ENCODE assay signal across 24 cellular contexts in the genomic region with DNA sequence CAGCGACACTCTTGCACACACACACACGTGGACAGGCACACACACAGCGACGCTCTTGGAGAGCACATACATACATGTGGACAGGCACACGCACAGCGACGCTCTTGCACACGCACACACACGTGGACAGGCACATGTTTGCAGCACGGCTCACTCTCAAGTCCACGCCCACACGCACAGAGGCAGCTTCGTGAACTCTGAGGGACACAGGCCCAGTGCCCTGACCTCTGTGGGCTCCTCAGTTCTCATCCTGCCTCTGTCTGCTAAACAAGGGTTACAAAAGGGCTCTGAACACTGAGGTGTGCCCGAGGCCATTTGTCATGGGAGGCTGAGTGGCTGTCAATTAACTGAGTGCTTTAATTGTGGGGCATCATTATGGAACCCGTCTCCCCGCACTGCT.
"Had no signal": no experiment of that assay in that cellular context is flagged by ENCODE, and none has a peak within 500 bp of the region (broad histone marks: within the 10 kb centered on the region; RNA-seq: fewer than 3 reads in every experiment).

No MANE protein-coding gene starts in this region.

- H3K4me3 Mint-ChIP-seq: effector memory CD8-positive, alpha-beta T cell; immature natural killer cell; natural killer cell; stimulated activated naive CD8-positive, alpha-beta T cell treated with anti-CD3 and anti-CD28 coated beads, Interleukin-15, amount 100 ng/mL, for 72 hours had no signal

- H3K27me3 Mint-ChIP-seq: effector memory CD8-positive, alpha-beta T cell; stimulated activated naive CD8-positive, alpha-beta T cell treated with anti-CD3 and anti-CD28 coated beads, Interleukin-15, amount 100 ng/mL, for 72 hours had no signal

- H3K27ac Mint-ChIP-seq: effector memory CD8-positive, alpha-beta T cell; immature natural killer cell; natural killer cell; stimulated activated naive CD8-positive, alpha-beta T cell treated with anti-CD3 and anti-CD28 coated beads, Interleukin-15, amount 100 ng/mL, for 72 hours had no signal

- H3K4me3 ChIP-seq: esophagus squamous epithelium, lower lobe of right lung, psoas muscle, skin epidermis, suprapubic skin, thyroid gland had no signal

- H3K4me1 ChIP-seq: lower lobe of right lung, psoas muscle, thyroid gland had no signal

- ATAC-seq: effector memory CD8-positive, alpha-beta T cell; left colon; left ventricle myocardium superior; lower lobe of right lung; psoas muscle had no signal

- H3K27me3 ChIP-seq: esophagus squamous epithelium, suprapubic skin, thyroid gland had no signal

- H3K9me3 ChIP-seq: esophagus squamous epithelium, lower lobe of right lung, psoas muscle, suprapubic skin, thyroid gland had no signal

- DNase-seq: cerebellar nuclear complex; cortex of kidney; effector memory CD8-positive, alpha-beta T cell; erythroblast; esophagus squamous epithelium; foreskin melanocyte; hypothalamus; immature natural killer cell; islet precursor cell; kidney glomerular epithelial cell; left colon; left ventricle myocardium superior; lower lobe of right lung; natural killer cell; nucleus accumbens; psoas muscle; stimulated activated CD4-positive, alpha-beta T cell treated with anti-CD3 and anti-CD28 coated beads, Interleukin-15, amount 100 ng/mL, for 24 hours; stimulated activated CD4-positive, alpha-beta T cell treated with anti-CD3 and anti-CD28 coated beads, Interleukin-2, amount 100 ng/mL, for 48 hours; stimulated activated naive CD4-positive, alpha-beta T cell; stimulated activated naive CD8-positive, alpha-beta T cell treated with anti-CD3 and anti-CD28 coated beads, Interleukin-15, amount 100 ng/mL, for 72 hours; thyroid gland; trophoblast cell had no signal

- H3K36me3 Mint-ChIP-seq: immature natural killer cell, natural killer cell had no signal

- H3K36me3 ChIP-seq: esophagus squamous epithelium, lower lobe of right lung, suprapubic skin, thyroid gland had no signal

- H3K27ac ChIP-seq: esophagus squamous epithelium, lower lobe of right lung, psoas muscle, skin epidermis, suprapubic skin, thyroid gland had no signal

- H3K4me1 Mint-ChIP-seq: immature natural killer cell; natural killer cell; stimulated activated naive CD8-positive, alpha-beta T cell treated with anti-CD3 and anti-CD28 coated beads, Interleukin-15, amount 100 ng/mL, for 72 hours had no signal
